Comparison of ENCODE assay signal across 9 cellular contexts in the genomic region with DNA sequence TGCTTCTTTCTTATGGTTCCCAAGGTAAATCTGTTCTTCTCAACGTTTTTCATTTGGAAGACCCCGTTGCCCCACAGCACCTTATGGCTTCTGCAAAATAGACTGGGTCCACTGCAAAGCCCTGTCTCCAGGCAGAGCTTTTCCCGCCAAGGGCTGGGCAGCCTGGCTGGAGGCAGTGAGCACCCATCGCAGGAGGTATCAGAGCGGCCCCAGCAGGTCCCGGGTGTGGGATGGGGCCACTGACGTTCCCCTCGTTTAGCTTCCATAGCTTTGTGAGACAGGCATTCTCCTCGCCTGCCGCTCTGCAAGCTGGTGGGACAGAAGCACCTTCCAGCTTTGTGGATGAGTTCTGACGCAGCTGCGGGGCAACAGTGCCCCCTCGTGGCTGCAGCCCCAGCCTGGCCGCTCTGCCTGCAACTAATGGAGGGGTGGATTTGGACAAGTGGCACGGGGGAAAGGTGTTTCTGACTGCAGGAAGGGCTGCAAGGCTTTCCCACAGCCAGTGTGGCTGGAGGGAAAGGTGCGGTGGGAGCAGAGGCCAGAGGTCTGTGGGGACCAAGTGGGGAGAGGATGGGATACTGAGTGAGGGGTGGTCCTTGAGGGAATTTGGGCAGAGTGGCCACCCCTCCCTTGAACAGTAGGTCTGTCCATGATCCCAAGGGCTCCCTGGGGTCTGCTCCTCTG.
A peak's percentile ranks its signal among the peaks of the same experiment; 100 is the strongest.
DNase-seq lines count a peak whose midpoint lies in the region; ATAC-seq, FAIRE-seq and TF ChIP-seq lines count a peak whose summit lies in the region.
"Had no signal": no experiment of that assay in that cellular context is flagged by ENCODE, and none has a peak within 500 bp of the region (broad histone marks: within the 10 kb centered on the region; RNA-seq: fewer than 3 reads in every experiment).

No MANE protein-coding gene starts in this region.

- H3K9me3 Mint-ChIP-seq in GM23338: no peaks in the 10 kb centered on the region

- 0 out of 2 replicates have a peak overlapping the region, but pooled peaks have one; percentile 23 for H3K4me2 ChIP-seq in GM23338

- ATAC-seq in GM23338: peak; percentile 82
- ATAC-seq in activated CD4-positive, CD25-positive, alpha-beta regulatory T cell treated with anti-CD3 and anti-CD28 coated beads, Interleukin-2, amount 50 U/mL, for 24 hours: peak; percentile 32 to 35
- ATAC-seq in GM21447 (IDR thresholded peaks at IDR 0.05; ENCODE audit: unreplicated experiment): no peak

- H3K36me3 ChIP-seq in GM23338 (ENCODE audit: insufficient read depth) (no peaks in the 10 kb centered on the region), kidney (ENCODE audit: control insufficient read depth in 1 of 2, insufficient read depth in 2 of 2, low read length in 2 of 2) (no peaks in the 10 kb centered on the region)

- H3F3A ChIP-seq in GM23338 (replicated peaks; ENCODE audit: low read depth): 0 out of 2 replicates have a peak, but pooled peaks cover 3% of the 10 kb centered on the region

- H3K4me3 ChIP-seq in GM23338 (no peak overlapping the region), kidney (ENCODE audit: low read length in 2 of 2) (no peak overlapping the region)

- H3K4me1 ChIP-seq in GM23338 (ENCODE audit: insufficient read depth): peaks cover 3% of the 10 kb centered on the region; the same call in 1 of the 2 replicates
- H3K4me1 ChIP-seq in kidney (ENCODE audit: control insufficient read depth in 1 of 2, insufficient read depth in 1 of 2, low read depth in 1 of 2, low read length in 2 of 2): peaks cover 0 to 3% of the 10 kb centered on the region in 2 donors

- peak overlapping the region; percentile 96 for H2AFZ ChIP-seq in GM23338

- peak; percentile 97 to 99 for TF ChIP-seq CTCF in GM23338 (conservative IDR thresholded peaks at IDR 0.05; ENCODE audit: low read depth in 2 of 2)
- peak; percentile 95 for TF ChIP-seq CTCF in kidney (IDR thresholded peaks at IDR 0.05; ENCODE audit: borderline replicate concordance, extremely low read depth, insufficient read depth)

- H3K27ac Mint-ChIP-seq in GM23338: peak overlapping the region; percentile 99

- H4K20me1 ChIP-seq in GM23338 (replicated peaks; ENCODE audit: insufficient read depth): no peaks in the 10 kb centered on the region

- H3K36me3 Mint-ChIP-seq in GM23338 (ENCODE audit: low read depth): no peaks in the 10 kb centered on the region

- intact Hi-C loops in kidney (cut with DNase I): loop anchor here (5.0 kb wide), 1 partner anchor 151 kb away; no protein-coding TSS in a partner anchor

- no peak overlapping the region for H3K27ac ChIP-seq in GM23338 (ENCODE audit: low read depth)
- no peak overlapping the region for H3K27ac ChIP-seq in kidney (ENCODE audit: low read depth in 2 of 2, low read length in 2 of 2)

- FAIRE-seq in kidney (lab: Jason Lieb, UNC): no peak
- FAIRE-seq: endometrium had no signal

- H3K27me3 ChIP-seq in GM23338 (ENCODE audit: insufficient read depth): no peaks in the 10 kb centered on the region

- peaks cover 19% of the 10 kb centered on the region for H3K4me1 Mint-ChIP-seq in GM23338

- H3K9me2 ChIP-seq in GM23338 (ENCODE audit: insufficient read depth): no peaks in the 10 kb centered on the region

- peaks cover 15% of the 10 kb centered on the region for H3K27me3 Mint-ChIP-seq in GM23338 (ENCODE audit: insufficient read depth, low read depth, poor library complexity)

- DNase-seq in Caki2 (ENCODE audit: low read depth): peak; percentile 64
- DNase-seq in GM23338 (ENCODE audit: low spot score): peak; percentile 93
- DNase-seq in NCI-H2171 treated with DMSO at 0.1 percent for 48 hours (lab: John Stamatoyannopoulos, UW): peak; percentile 53
- DNase-seq in central memory CD4-positive, alpha-beta T cell: peak; percentile 59
- DNase-seq in kidney: peak; percentile 90
- DNase-seq in stimulated activated CD4-positive, alpha-beta T cell treated with anti-CD3 and anti-CD28 coated beads, Interleukin-2, amount 100 ng/mL, for 24 hours: peak; percentile 83 to 89

- in situ Hi-C loops in Caki2 (cut with HindIII; ENCODE audit: low pct_unique_long_range_greater_than_20kb, low sequenced_read_pairs): no loop called here

- no peaks in the 10 kb centered on the region for H3K9me3 ChIP-seq in kidney (ENCODE audit: control insufficient read depth in 1 of 2, low read length in 2 of 2)

- H3K9ac ChIP-seq in kidney (ENCODE audit: low read length in 2 of 2): no peak overlapping the region

- H3K4me3 Mint-ChIP-seq in GM23338: 0 out of 3 replicates have a peak overlapping the region, but pooled peaks have one; percentile 17

- H3K79me2 ChIP-seq in GM23338 (replicated peaks; ENCODE audit: insufficient read depth): no peaks in the 10 kb centered on the region

TF ChIP-seq in GM23338, 12 proteins besides CTCF, POLR2A, EP300 and RAD21:
- TF ChIP-seq CREB1 (CRISPR knock-in tag; IDR thresholded peaks at IDR 0.05; ENCODE audit: low read depth) (peak; percentile 73), ZNF114 (CRISPR knock-in tag; IDR thresholded peaks at IDR 0.05) (0 out of 2 replicates have a peak, but pooled peaks have one; percentile 1), ETS1 (IDR thresholded peaks at IDR 0.05) (no peak)
